Comparison of ENCODE assay signal across 18 cellular contexts in genomic region chr9:109935406-109936087, GRCh38.
DNase-seq lines count a peak whose midpoint lies in the region; ATAC-seq, FAIRE-seq and TF ChIP-seq lines count a peak whose summit lies in the region.
"Had no signal": no experiment of that assay in that cellular context is flagged by ENCODE, and none has a peak within 500 bp of the region (broad histone marks: within the 10 kb centered on the region; RNA-seq: fewer than 3 reads in every experiment).

No MANE protein-coding gene starts in this region.

- peak; percentile 71 for FAIRE-seq in GM18507 (lab: Jason Lieb, UNC)

- DNase-seq in GM18507 (ENCODE audit: extremely low spot score, insufficient read length, low read depth) (no peak), kidney glomerular epithelial cell (lab: John Stamatoyannopoulos, UW) (peak; percentile 23), hepatocyte (ENCODE audit: low spot score) (no peak), immature natural killer cell (no peak), NAMALWA (ENCODE audit: low spot score) (no peak), NCI-H748 (lab: John Stamatoyannopoulos, UW; ENCODE audit: unreplicated experiment) (no peak)
- DNase-seq: activated CD4-positive, alpha-beta T cell treated with anti-CD3 and anti-CD28 coated beads, Interleukin-2, amount 50 U/mL, for 4 hours; cerebellar nuclear complex; NCI-H1048; nephron progenitor cell; Peyer's patch; T-helper 17 cell had no signal

- H3K27ac Mint-ChIP-seq in immature natural killer cell = no peak overlapping the region
- H3K27ac Mint-ChIP-seq: activated naive CD4-positive, alpha-beta T cell treated with anti-CD3 and anti-CD28 coated beads, Interleukin-2, amount 50 U/mL, for 24 hours; nephron progenitor cell; T-helper 17 cell had no signal

- H3K79me2 ChIP-seq in hepatocyte = no peaks in the 10 kb centered on the region

- 93% methylated on average over 1 of the region's 1 CpG for WGBS in hepatocyte (ENCODE audit: low lambda C conversion rate, missing lambda C conversion rate)

- no peak overlapping the region for H3K27ac ChIP-seq in hepatocyte
- H3K27ac ChIP-seq: BLaER1 treated with 17β-estradiol and CSF1 and Interleukin-3, amounts not matched to agents 10 nM and 100 nM; Peyer's patch had no signal

- H2AFZ ChIP-seq in hepatocyte = no peak overlapping the region

- no peaks in the 10 kb centered on the region for H4K20me1 ChIP-seq in hepatocyte (ENCODE audit: insufficient read depth, poor library complexity, severe bottlenecking)
- H4K20me1 ChIP-seq: BLaER1 treated with 17β-estradiol and CSF1 and Interleukin-3, amounts not matched to agents 10 nM and 100 nM had no signal

- no peak for TF ChIP-seq CTCF in hepatocyte (IDR thresholded peaks at IDR 0.05; ENCODE audit: poor library complexity)

- H3K4me3 Mint-ChIP-seq in immature natural killer cell = no peak overlapping the region
- H3K4me3 Mint-ChIP-seq: activated naive CD4-positive, alpha-beta T cell treated with anti-CD3 and anti-CD28 coated beads, Interleukin-2, amount 50 U/mL, for 24 hours; nephron progenitor cell; T-helper 17 cell had no signal

- peaks cover 0 to 2% (median 0%) of the 10 kb centered on the region in 3 donors for H3K27me3 Mint-ChIP-seq in immature natural killer cell (ENCODE audit: low read depth in 3 of 3)
- H3K27me3 Mint-ChIP-seq: activated naive CD4-positive, alpha-beta T cell treated with anti-CD3 and anti-CD28 coated beads, Interleukin-2, amount 50 U/mL, for 24 hours; T-helper 17 cell had no signal

- no peak overlapping the region for H3K4me2 ChIP-seq in hepatocyte
- H3K4me2 ChIP-seq: BLaER1 treated with 17β-estradiol and CSF1 and Interleukin-3, amounts not matched to agents 10 nM and 100 nM had no signal

- no peak overlapping the region for H3K4me3 ChIP-seq in hepatocyte
- H3K4me3 ChIP-seq: BLaER1 treated with 17β-estradiol and CSF1 and Interleukin-3, amounts not matched to agents 10 nM and 100 nM; heart left ventricle; Peyer's patch; thoracic aorta had no signal

- no peaks in the 10 kb centered on the region for H3K9me2 ChIP-seq in hepatocyte (replicated peaks; ENCODE audit: insufficient read depth)

- H3K36me3 ChIP-seq in hepatocyte (replicated peaks; ENCODE audit: insufficient read depth, low read depth) = no peaks in the 10 kb centered on the region
- H3K36me3 ChIP-seq: BLaER1 treated with 17β-estradiol and CSF1 and Interleukin-3, amounts not matched to agents 10 nM and 100 nM; Peyer's patch; thoracic aorta had no signal

- H3K4me1 Mint-ChIP-seq in immature natural killer cell = no peaks in the 10 kb centered on the region

- no peaks in the 10 kb centered on the region for H3K27me3 ChIP-seq in hepatocyte
- H3K27me3 ChIP-seq: BLaER1 treated with 17β-estradiol and CSF1 and Interleukin-3, amounts not matched to agents 10 nM and 100 nM; heart left ventricle; Peyer's patch had no signal

- H3K36me3 Mint-ChIP-seq in immature natural killer cell = no peaks in the 10 kb centered on the region
- H3K36me3 Mint-ChIP-seq: activated naive CD4-positive, alpha-beta T cell treated with anti-CD3 and anti-CD28 coated beads, Interleukin-2, amount 50 U/mL, for 24 hours had no signal

- no peaks in the 10 kb centered on the region for H3K9me3 Mint-ChIP-seq in immature natural killer cell
- H3K9me3 Mint-ChIP-seq: activated naive CD4-positive, alpha-beta T cell treated with anti-CD3 and anti-CD28 coated beads, Interleukin-2, amount 50 U/mL, for 24 hours; nephron progenitor cell had no signal

- H3K4me1 ChIP-seq in hepatocyte (ENCODE audit: insufficient read depth) = no peaks in the 10 kb centered on the region
- H3K4me1 ChIP-seq: Peyer's patch had no signal

- H3K9me3 ChIP-seq in hepatocyte (ENCODE audit: low read depth) = no peaks in the 10 kb centered on the region
- H3K9me3 ChIP-seq: BLaER1 treated with 17β-estradiol and CSF1 and Interleukin-3, amounts not matched to agents 10 nM and 100 nM; heart left ventricle; Peyer's patch; thoracic aorta had no signal

- ATAC-seq in GM21619 (IDR thresholded peaks at IDR 0.05; ENCODE audit: unreplicated experiment) (peak; percentile 66), HG03460 (IDR thresholded peaks at IDR 0.05; ENCODE audit: unreplicated experiment) (peak; percentile 68)
- ATAC-seq: T-helper 17 cell had no signal
